In the genomic region with DNA sequence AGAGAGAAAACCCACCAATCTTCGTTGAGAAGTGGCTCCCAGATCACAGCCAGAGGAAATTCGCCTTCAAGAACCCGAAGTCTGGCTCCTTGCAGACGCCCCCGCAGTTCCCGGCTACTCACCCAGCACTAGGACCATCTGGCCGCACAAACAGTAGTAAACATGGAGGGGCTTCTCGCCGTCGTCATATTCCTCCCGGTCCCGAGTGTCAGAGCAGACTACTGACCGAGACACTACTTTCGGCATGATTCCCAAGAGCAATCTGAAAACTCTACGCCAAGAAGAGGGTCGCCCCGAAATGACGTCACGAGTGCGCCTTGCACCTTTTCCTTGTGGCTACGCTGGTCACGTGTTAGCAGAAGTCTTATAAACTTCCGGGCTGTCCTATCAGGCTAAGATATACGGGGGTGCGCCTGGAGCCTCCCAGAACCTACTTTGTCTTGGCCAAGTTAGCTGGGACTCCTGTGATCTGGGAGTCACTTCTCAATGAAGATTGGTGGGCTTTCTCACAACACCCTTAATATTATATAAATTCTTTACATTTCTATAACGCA, we compare ENCODE assay signal across 8 cellular contexts. TPM values are rescaled to one million over a fixed set of nuclear protein-coding genes. Genes with fewer than 3 reads are reported as not detected.
DNase-seq lines count a peak whose midpoint lies in the region; ATAC-seq and TF ChIP-seq lines count a peak whose summit lies in the region.

A gene (minus strand): TSS at position 300 of the 554 bp plus-strand sequence. CDS start 54 bp downstream, at position 246.

- ATAC-seq in GM19324 (IDR thresholded peaks at IDR 0.05; ENCODE audit: low FRiP score, unreplicated experiment) (peak; percentile 85), HG03521 (IDR thresholded peaks at IDR 0.05; ENCODE audit: unreplicated experiment) (peak; percentile 88), left lobe of liver (peak; percentile 92)

- H3K27ac Mint-ChIP-seq in activated CD4-positive, alpha-beta T cell treated with anti-CD3 and anti-CD28 coated beads, Interleukin-2, amount 10 ng/mL, durations not matched to agents 7 days and 5 days = peak within 1 kb of the TSS; percentile 94
- H3K27ac Mint-ChIP-seq in dendritic cell treated with granulocyte-macrophage colony-stimulating factor and Interleukin-4, amounts not matched to agents 40 ng/mL and 50 ng/mL, for 4 days = peak within 1 kb of the TSS; percentile 88

- H3K9me3 ChIP-seq in BE2C = no peaks in the 10 kb centered on the region

- H3K27me3 ChIP-seq in BE2C = no peaks in the 10 kb centered on the region

- H3K4me1 ChIP-seq in BE2C = no peaks in the 10 kb centered on the region

- CTCF ChIA-PET in activated CD4-positive, alpha-beta T cell treated with anti-CD3 and anti-CD28 coated beads, Interleukin-2, amount 10 ng/mL, durations not matched to agents 7 days and 5 days (lab: Charles Lee) = interaction anchor here (1.5 kb wide), 1 partner anchor 13 kb away, joined by 4 read pairs; no protein-coding TSS in a partner anchor

- POLR2A ChIA-PET in activated CD4-positive, alpha-beta T cell treated with anti-CD3 and anti-CD28 coated beads, Interleukin-2, amount 10 ng/mL, durations not matched to agents 7 days and 5 days (lab: Charles Lee) = no interaction called here

- H3K9me3 Mint-ChIP-seq in activated CD4-positive, alpha-beta T cell treated with anti-CD3 and anti-CD28 coated beads, Interleukin-2, amount 10 ng/mL, durations not matched to agents 7 days and 5 days = no peaks in the 10 kb centered on the region
- no peaks in the 10 kb centered on the region for H3K9me3 Mint-ChIP-seq in dendritic cell treated with granulocyte-macrophage colony-stimulating factor and Interleukin-4, amounts not matched to agents 40 ng/mL and 50 ng/mL, for 4 days

- peak; percentile 88 for DNase-seq in BE2C
- peak; percentile 98 for DNase-seq in NCI-H748 (lab: John Stamatoyannopoulos, UW; ENCODE audit: unreplicated experiment)
- DNase-seq in activated CD4-positive, alpha-beta T cell treated with anti-CD3 and anti-CD28 coated beads, Interleukin-2, amount 10 ng/mL, durations not matched to agents 7 days and 5 days = peak; percentile 92
- peak; percentile 86 for DNase-seq in left lobe of liver (ENCODE audit: low spot score)
- peak; percentile 85 to 88 for DNase-seq in stimulated activated CD4-positive, alpha-beta T cell treated with anti-CD3 and anti-CD28 coated beads, Interleukin-2, amount 100 ng/mL, for 24 hours

- intact Hi-C loops in dendritic cell treated with granulocyte-macrophage colony-stimulating factor and Interleukin-4, amounts not matched to agents 40 ng/mL and 50 ng/mL, for 4 days (cut with micrococcal nuclease) = no loop called here

- H3K36me3 Mint-ChIP-seq in activated CD4-positive, alpha-beta T cell treated with anti-CD3 and anti-CD28 coated beads, Interleukin-2, amount 10 ng/mL, durations not matched to agents 7 days and 5 days (ENCODE audit: low read depth) = peaks cover 1% of the 10 kb centered on the region
- H3K36me3 Mint-ChIP-seq in dendritic cell treated with granulocyte-macrophage colony-stimulating factor and Interleukin-4, amounts not matched to agents 40 ng/mL and 50 ng/mL, for 4 days (ENCODE audit: low read depth) = peaks cover 29% of the 10 kb centered on the region

- no peak for TF ChIP-seq CTCF in BE2C (IDR thresholded peaks at IDR 0.05; ENCODE audit: low read depth, low read length)

- H3K4me1 Mint-ChIP-seq in activated CD4-positive, alpha-beta T cell treated with anti-CD3 and anti-CD28 coated beads, Interleukin-2, amount 10 ng/mL, durations not matched to agents 7 days and 5 days = peaks cover 20% of the 10 kb centered on the region
- H3K4me1 Mint-ChIP-seq in dendritic cell treated with granulocyte-macrophage colony-stimulating factor and Interleukin-4, amounts not matched to agents 40 ng/mL and 50 ng/mL, for 4 days (ENCODE audit: low read depth) = peaks cover 19% of the 10 kb centered on the region

- peak within 1 kb of the TSS; percentile 93 for H3K4me3 Mint-ChIP-seq in activated CD4-positive, alpha-beta T cell treated with anti-CD3 and anti-CD28 coated beads, Interleukin-2, amount 10 ng/mL, durations not matched to agents 7 days and 5 days
- H3K4me3 Mint-ChIP-seq in dendritic cell treated with granulocyte-macrophage colony-stimulating factor and Interleukin-4, amounts not matched to agents 40 ng/mL and 50 ng/mL, for 4 days = peak within 1 kb of the TSS; percentile 88

- H3K27me3 Mint-ChIP-seq in activated CD4-positive, alpha-beta T cell treated with anti-CD3 and anti-CD28 coated beads, Interleukin-2, amount 10 ng/mL, durations not matched to agents 7 days and 5 days = peaks cover 1% of the 10 kb centered on the region
- H3K27me3 Mint-ChIP-seq in dendritic cell treated with granulocyte-macrophage colony-stimulating factor and Interleukin-4, amounts not matched to agents 40 ng/mL and 50 ng/mL, for 4 days = no peaks in the 10 kb centered on the region

- H3K36me3 ChIP-seq in BE2C = no peaks in the 10 kb centered on the region

- H3K4me3 ChIP-seq in BE2C (ENCODE audit: low read depth, low read length) = peak within 1 kb of the TSS; percentile 85

RNA-seq across cellular contexts. Expression of the gene that starts here (rescaled TPM):
- 30.6 TPM for polyA plus RNA-seq in BE2C (2012; ENCODE audit: insufficient read depth, insufficient read length, low read depth)
- total RNA-seq in activated CD4-positive, alpha-beta T cell treated with anti-CD3 and anti-CD28 coated beads, Interleukin-2, amount 10 ng/mL, durations not matched to agents 7 days and 5 days = 10 to 100 TPM; 21.0 to 22.9 TPM
- 6.8 TPM for total RNA-seq in left lobe of liver

Comparison
In these comparisons a context has a peak if more than half of its experiments do, and no peak if none do; other contexts are left out.
1. Peak in every context shown above with its lines: DNase-seq, ATAC-seq and H3K4me3 ChIP-seq.